8 cellular contexts compared by ENCODE assay signal in the genomic region with DNA sequence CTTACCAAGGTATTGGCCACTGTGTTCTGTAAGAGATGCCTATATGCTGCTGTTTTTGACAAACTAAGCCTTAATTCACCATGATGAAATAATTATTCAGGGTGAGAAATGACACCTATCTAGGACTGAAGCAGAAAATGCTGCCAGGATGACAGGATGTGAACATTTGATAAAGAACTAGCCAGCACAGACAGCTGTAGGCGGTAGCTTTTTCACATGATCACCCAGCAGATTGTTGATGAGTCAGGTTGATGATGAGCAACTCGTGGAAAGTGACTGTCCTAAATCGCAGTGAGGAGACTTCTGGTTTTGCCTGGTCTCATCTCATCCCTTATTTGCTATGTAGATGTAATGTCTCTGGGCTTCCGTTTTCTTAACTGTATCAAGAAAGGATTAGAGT.
DNase-seq lines count a peak whose midpoint lies in the region; ATAC-seq, FAIRE-seq and TF ChIP-seq lines count a peak whose summit lies in the region.

No MANE protein-coding gene starts in this region.

- H3K27ac ChIP-seq in KMS-11 (peak overlapping the region; percentile 24; the same call in 1 of the 2 replicates), lower lobe of right lung (no peak overlapping the region)

- no peak overlapping the region for H2AFZ ChIP-seq in KMS-11 (ENCODE audit: low read depth)

- H3K27me3 ChIP-seq in KMS-11 (ENCODE audit: insufficient read depth, low read depth) = no peaks in the 10 kb centered on the region
- no peaks in the 10 kb centered on the region for H3K27me3 ChIP-seq in lower lobe of right lung (ENCODE audit: low read depth)

- no peak for TF ChIP-seq POLR2A in GM12891 (IDR thresholded peaks at IDR 0.05; ENCODE audit: low read depth, low read length)

- TF ChIP-seq CTCF in KMS-11 (conservative IDR thresholded peaks at IDR 0.05; ENCODE audit: low read depth, low read length) (no peak), lower lobe of right lung (IDR thresholded peaks at IDR 0.05) (no peak)

- H3K4me3 ChIP-seq in KMS-11 (IDR thresholded peaks at IDR 0.05; ENCODE audit: insufficient read depth, low read depth, low read length) = no peak overlapping the region
- H3K4me3 ChIP-seq in lower lobe of right lung = no peak overlapping the region

- peak overlapping the region; percentile 26 for H3K4me2 ChIP-seq in KMS-11

- H3K9ac ChIP-seq in KMS-11 = no peak overlapping the region

- H4K20me1 ChIP-seq in KMS-11 (ENCODE audit: insufficient read depth) = no peaks in the 10 kb centered on the region

- DNase-seq in GM12891 (ENCODE audit: insufficient read length, low spot score) (peak; percentile 20), lower lobe of right lung (no peak), urothelium cell line (ENCODE audit: low spot score) (peak; percentile 67), D341Med (ENCODE audit: low spot score) (no peak), NCI-H2107 (lab: John Stamatoyannopoulos, UW) (no peak)
- peak; percentile 32 for DNase-seq in activated naive CD4-positive, alpha-beta T cell treated with anti-CD3 and anti-CD28 coated beads, Interleukin-2, amount 50 U/mL, for 16 hours

- peak; percentile 71 for FAIRE-seq in GM12891 (lab: Jason Lieb, UNC)
- no peak for FAIRE-seq in urothelium cell line (lab: Jason Lieb, UNC)

- H3K36me3 ChIP-seq in KMS-11 (ENCODE audit: insufficient read depth) (no peaks in the 10 kb centered on the region), lower lobe of right lung (no peaks in the 10 kb centered on the region)

- peaks cover 47% of the 10 kb centered on the region for H3K4me1 ChIP-seq in KMS-11 (ENCODE audit: low read depth, poor library complexity, severe bottlenecking)
- peaks cover 14% of the 10 kb centered on the region for H3K4me1 ChIP-seq in lower lobe of right lung

- H3K79me2 ChIP-seq in KMS-11 (ENCODE audit: insufficient read depth, low read depth) = no peaks in the 10 kb centered on the region

- H3K9me3 ChIP-seq in lower lobe of right lung = no peaks in the 10 kb centered on the region

- ATAC-seq in GM21576 (IDR thresholded peaks at IDR 0.05; ENCODE audit: unreplicated experiment) = peak; percentile 88
- ATAC-seq in lower lobe of right lung = peak; percentile 76 to 84

- intact Hi-C loops in lower lobe of right lung (cut with DNase I) = no loop called here

TF ChIP-seq in GM12891, 5 proteins besides CTCF, POLR2A, EP300 and RAD21:
- no peak; the same call in 1 of the 2 replicates for TF ChIP-seq SPI1 (IDR thresholded peaks at IDR 0.05; ENCODE audit: low read depth, low read length)
- no peak for TF ChIP-seq POU2F2 (IDR thresholded peaks at IDR 0.05; ENCODE audit: low read depth, low read length)
- TF ChIP-seq TAF1 (IDR thresholded peaks at IDR 0.05; ENCODE audit: low read depth, low read length) = no peak
- no peak for TF ChIP-seq PAX5 (IDR thresholded peaks at IDR 0.05; ENCODE audit: insufficient read depth, low read length, severe bottlenecking)
- no peak for TF ChIP-seq POLR2AphosphoS5 (IDR thresholded peaks at IDR 0.05; ENCODE audit: low read depth, low read length)
TF ChIP-seq in GM12891: peak in this region for 0.

Comparison
In these comparisons a context has a peak if more than half of its experiments do, and no peak if none do; other contexts are left out.
1. DNase-seq: peak in GM12891 (single experiment), activated naive CD4-positive, alpha-beta T cell treated with anti-CD3 and anti-CD28 coated beads, Interleukin-2, amount 50 U/mL, for 16 hours (single experiment) and urothelium cell line (single experiment); none in lower lobe of right lung (single experiment), D341Med (single experiment) and NCI-H2107 (single experiment).